Comparison of ENCODE assay signal across 25 cellular contexts in genomic region chr7:141291541-141291940, GRCh38.
DNase-seq lines count a peak whose midpoint lies in the region; TF ChIP-seq lines count a peak whose summit lies in the region.
"Had no signal": no experiment of that assay in that cellular context is flagged by ENCODE, and none has a peak within 500 bp of the region (broad histone marks: within the 10 kb centered on the region; RNA-seq: fewer than 3 reads in every experiment).

No MANE protein-coding gene starts in this region.

- H3K36me3 ChIP-seq in DOHH2 (ENCODE audit: control insufficient read depth, low read length) (no peaks in the 10 kb centered on the region), MM.1S (replicated peaks; ENCODE audit: insufficient read depth, low read length) (no peaks in the 10 kb centered on the region), neural cell (ENCODE audit: insufficient read depth, low read length) (no peaks in the 10 kb centered on the region)
- H3K36me3 ChIP-seq: ascending aorta, heart left ventricle, neural progenitor cell had no signal

- H3K27me3 ChIP-seq in DOHH2 (ENCODE audit: control insufficient read depth, low read length) (0 out of 2 replicates have a peak, but pooled peaks cover 3% of the 10 kb centered on the region), MM.1S (replicated peaks; ENCODE audit: insufficient read depth, low read length) (no peaks in the 10 kb centered on the region), neural cell (ENCODE audit: insufficient read depth, low read depth, low read length) (no peaks in the 10 kb centered on the region)
- H3K27me3 ChIP-seq: ascending aorta, dorsolateral prefrontal cortex, heart left ventricle, neural progenitor cell had no signal

- peak; percentile 39 for TF ChIP-seq EP300 in neural cell (conservative IDR thresholded peaks at IDR 0.05; ENCODE audit: poor library complexity, severe bottlenecking)

- H3K4me1 ChIP-seq in DOHH2 (ENCODE audit: control insufficient read depth, low read length) (peaks cover 6% of the 10 kb centered on the region), MM.1S (ENCODE audit: low read length) (peaks cover 59% of the 10 kb centered on the region)
- H3K4me1 ChIP-seq: ascending aorta had no signal

- no peak for TF ChIP-seq RAD21 in neural cell (conservative IDR thresholded peaks at IDR 0.05)

- no peak overlapping the region for H3K4me3 ChIP-seq in DOHH2 (ENCODE audit: low read length)
- peak overlapping the region; percentile 29 for H3K4me3 ChIP-seq in MM.1S (ENCODE audit: low read length)
- H3K4me3 ChIP-seq in neural cell (ENCODE audit: low read length): no peak overlapping the region
- H3K4me3 ChIP-seq: ascending aorta, heart left ventricle, neural progenitor cell had no signal

- H3K9me2 ChIP-seq in DOHH2 (replicated peaks; ENCODE audit: control insufficient read depth, low read length): no peaks in the 10 kb centered on the region
- no peaks in the 10 kb centered on the region for H3K9me2 ChIP-seq in MM.1S (replicated peaks; ENCODE audit: insufficient read depth, low read length)
- no peaks in the 10 kb centered on the region for H3K9me2 ChIP-seq in neural cell (ENCODE audit: insufficient read depth, low read length)

- H3K9ac ChIP-seq in MM.1S (ENCODE audit: low read length) (peak overlapping the region; percentile 11; the same call in 1 of the 2 replicates), neural cell (ENCODE audit: low read length) (no peak overlapping the region)
- H3K9ac ChIP-seq: neural progenitor cell had no signal

- H4K20me1 ChIP-seq in DOHH2 (ENCODE audit: control insufficient read depth, insufficient read depth, low read depth, low read length): no peaks in the 10 kb centered on the region
- H4K20me1 ChIP-seq in MM.1S (ENCODE audit: insufficient read depth, low read length): no peaks in the 10 kb centered on the region
- H4K20me1 ChIP-seq in neural cell (ENCODE audit: insufficient read depth): no peaks in the 10 kb centered on the region

- H3K79me2 ChIP-seq in DOHH2 (ENCODE audit: control insufficient read depth, low read length) (no peaks in the 10 kb centered on the region), MM.1S (ENCODE audit: low read length) (no peaks in the 10 kb centered on the region), neural cell (replicated peaks; ENCODE audit: insufficient read depth, low read length) (peaks cover 5% of the 10 kb centered on the region)

- H3K9me3 ChIP-seq in DOHH2 (ENCODE audit: control insufficient read depth, insufficient read depth, low read length): no peaks in the 10 kb centered on the region
- no peaks in the 10 kb centered on the region for H3K9me3 ChIP-seq in MM.1S (replicated peaks; ENCODE audit: insufficient read depth, low read length)
- H3K9me3 ChIP-seq in neural cell (ENCODE audit: low read length): no peaks in the 10 kb centered on the region
- H3K9me3 ChIP-seq: ascending aorta, heart left ventricle had no signal

- H3K4me2 ChIP-seq in DOHH2 (ENCODE audit: low read length): peak overlapping the region; percentile 20
- peak overlapping the region; percentile 62 for H3K4me2 ChIP-seq in MM.1S (ENCODE audit: low read depth, low read length)
- H3K4me2 ChIP-seq in neural cell (ENCODE audit: low read length): no peak overlapping the region
- H3K4me2 ChIP-seq: neural progenitor cell had no signal

- H3K27ac ChIP-seq in DOHH2 (ENCODE audit: low read depth, low read length): no peak overlapping the region
- peak overlapping the region; percentile 43; the same call in 1 of the 2 replicates for H3K27ac ChIP-seq in MM.1S (ENCODE audit: low read length)
- no peak overlapping the region for H3K27ac ChIP-seq in neural cell (ENCODE audit: low read length)
- H3K27ac ChIP-seq: ascending aorta, neural progenitor cell had no signal

- H3F3A ChIP-seq in DOHH2 (ENCODE audit: control insufficient read depth, insufficient read depth): no peaks in the 10 kb centered on the region
- H3F3A ChIP-seq in MM.1S (ENCODE audit: insufficient read depth, low read length): peaks cover 36% of the 10 kb centered on the region
- no peaks in the 10 kb centered on the region for H3F3A ChIP-seq in neural cell (ENCODE audit: insufficient read depth, low read length, poor library complexity, severe bottlenecking)

- TF ChIP-seq CTCF in DOHH2 (IDR thresholded peaks at IDR 0.05; ENCODE audit: low read depth, low read length, poor library complexity, severe bottlenecking) (no peak), MM.1S (IDR thresholded peaks at IDR 0.05; ENCODE audit: low read length) (no peak), neural cell (IDR thresholded peaks at IDR 0.05; ENCODE audit: poor library complexity, severe bottlenecking) (no peak)

- H2AFZ ChIP-seq in MM.1S (ENCODE audit: low read length): peak overlapping the region; percentile 32
- no peak overlapping the region for H2AFZ ChIP-seq in neural cell (ENCODE audit: low read depth, low read length)
- H2AFZ ChIP-seq: neural progenitor cell had no signal

- DNase-seq in MM.1S (peak; percentile 66), OCI-M1 (lab: John Stamatoyannopoulos, UW) (peak; percentile 35), NCI-H345 treated with DMSO at 0.1 percent for 48 hours (lab: John Stamatoyannopoulos, UW; ENCODE audit: unreplicated experiment) (no peak), amygdala (lab: John Stamatoyannopoulos, UW) (no peak), NCI-H1105 (lab: John Stamatoyannopoulos, UW) (no peak), amniotic stem cell (lab: John Stamatoyannopoulos, UW) (no peak)
- DNase-seq: activated CD4-positive, alpha-beta T cell treated with anti-CD3 and anti-CD28 coated beads for 4 hours; activated naive CD4-positive, alpha-beta T cell treated with anti-CD3 and anti-CD28 coated beads, Interleukin-2, amount 50 U/mL, for 16 hours; CD8-positive, alpha-beta T cell; central memory CD4-positive, alpha-beta T cell; DMS153; dorsolateral prefrontal cortex; GDM1; heart left ventricle; left ventricle myocardium superior; NCI-H1417 treated with DMSO at 0.1 percent for 48 hours; NCI-H510A; SHP77 treated with DMSO at 0.1 percent for 48 hours; small intestine; stimulated activated CD4-positive, alpha-beta T cell treated with anti-CD3 and anti-CD28 coated beads, Interleukin-2, amount 100 ng/mL, for 24 hours; T-helper 1 cell had no signal

TF ChIP-seq in neural cell, 6 proteins besides CTCF, POLR2A, EP300 and RAD21:
- no peak for TF ChIP-seq SMC3 (conservative IDR thresholded peaks at IDR 0.05; ENCODE audit: poor library complexity)
- no peak for TF ChIP-seq TAF1 (IDR thresholded peaks at IDR 0.05; ENCODE audit: low read depth)
- no peak for TF ChIP-seq MXI1 (conservative IDR thresholded peaks at IDR 0.05; ENCODE audit: poor library complexity, severe bottlenecking)
- no peak for TF ChIP-seq EZH2 (IDR thresholded peaks at IDR 0.05; ENCODE audit: borderline replicate concordance, insufficient read depth, low read length, poor library complexity, severe bottlenecking)
- TF ChIP-seq REST (IDR thresholded peaks at IDR 0.05; ENCODE audit: borderline replicate concordance): no peak
- no peak for TF ChIP-seq POLR2AphosphoS5 (IDR thresholded peaks at IDR 0.05)

Comparison
In these comparisons a context has a peak if more than half of its experiments do, and no peak if none do; other contexts are left out.
1. DNase-seq: peak in MM.1S (single experiment) and OCI-M1 (single experiment); none in NCI-H345 treated with DMSO at 0.1 percent for 48 hours (single experiment), amygdala (0 of 56), NCI-H1105 (single experiment) and amniotic stem cell (single experiment).